ENCODE assay signal across 3 cellular contexts in genomic region chr4:10223782-10224181, GRCh38.
"Had no signal": no experiment of that assay in that cellular context is flagged by ENCODE, and none has a peak within 500 bp of the region (broad histone marks: within the 10 kb centered on the region; RNA-seq: fewer than 3 reads in every experiment).

No MANE protein-coding gene starts in this region.

- DNase-seq: GDM1, GF-D8 had no signal

- H3K4me3 ChIP-seq: GM12878 had no signal
